ENCODE assay signal across 1 cellular context in genomic region chr3:73433079-73433478, GRCh38.
TF ChIP-seq lines count a peak whose summit lies in the region.

No MANE protein-coding gene starts in this region.

TF ChIP-seq in GM23338, 12 proteins besides CTCF, POLR2A, EP300 and RAD21 (continued from another document):
- TF ChIP-seq ZNF462 (CRISPR knock-in tag; IDR thresholded peaks at IDR 0.05) (no peak), NANOG (IDR thresholded peaks at IDR 0.05; ENCODE audit: borderline replicate concordance) (no peak)
TF ChIP-seq in GM23338: peak in this region for 0.
